8 cellular contexts compared by ENCODE assay signal in the genomic region with DNA sequence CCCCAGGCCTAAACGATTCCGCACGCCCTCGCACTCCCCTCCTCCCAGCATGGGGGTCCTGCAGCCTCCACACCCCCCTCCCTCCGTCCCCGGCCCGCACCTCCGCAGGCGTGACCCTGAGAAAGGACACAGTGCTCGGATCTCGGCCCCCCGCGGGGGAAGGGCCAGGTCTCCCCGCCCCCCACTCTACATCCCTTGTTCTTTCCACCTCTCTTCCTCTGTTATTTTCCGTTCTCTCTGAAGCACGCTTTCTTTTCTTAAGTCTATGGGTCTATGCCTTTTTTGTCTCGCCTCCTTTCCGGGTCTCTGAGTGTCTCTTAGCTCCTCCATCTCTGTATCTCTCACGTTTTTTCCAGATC. TPM values are rescaled to one million over a fixed set of nuclear protein-coding genes. Genes with fewer than 3 reads are reported as not detected.
DNase-seq lines count a peak whose midpoint lies in the region; ATAC-seq and TF ChIP-seq lines count a peak whose summit lies in the region.

No MANE protein-coding gene starts in this region.

- H3K4me3 Mint-ChIP-seq in activated naive CD4-positive, alpha-beta T cell treated with anti-CD3 and anti-CD28 coated beads for 36 hours, result peak overlapping the region; percentile 84
- H3K4me3 Mint-ChIP-seq in endodermal cell (peak overlapping the region; percentile 83), nephron progenitor cell (peak overlapping the region; percentile 93)

- DNase-seq in activated naive CD4-positive, alpha-beta T cell treated with anti-CD3 and anti-CD28 coated beads for 36 hours, result no peak
- DNase-seq in activated naive CD4-positive, alpha-beta T cell treated with Interleukin-2 at 50 U/mL for 16 hours, result no peak
- DNase-seq in RPMI8226, result peak; percentile 31
- peak; percentile 88 for DNase-seq in endodermal cell
- DNase-seq in nephron progenitor cell, result peak; percentile 61
- no peak for DNase-seq in activated effector memory CD4-positive, alpha-beta T cell treated with anti-CD3 and anti-CD28 coated beads, Interleukin-2, amount 50 U/mL, for 16 hours
- no peak for DNase-seq in putamen (ENCODE audit: low spot score)

- no peaks in the 10 kb centered on the region for H3K9me3 ChIP-seq in endodermal cell (ENCODE audit: control insufficient read depth, low read length)

- CTCF ChIA-PET in activated naive CD4-positive, alpha-beta T cell treated with anti-CD3 and anti-CD28 coated beads for 36 hours (lab: Charles Lee), result interaction anchor here (1.9 kb wide), 1 partner anchor 12 kb away, joined by 14 read pairs; no protein-coding TSS in a partner anchor

- H3K9ac ChIP-seq in endodermal cell (ENCODE audit: extremely low read depth, low read length, poor library complexity, severe bottlenecking), result no peak overlapping the region

- intact Hi-C loops in activated naive CD4-positive, alpha-beta T cell treated with anti-CD3 and anti-CD28 coated beads for 36 hours (cut with micrococcal nuclease), result loop anchor here (1.0 kb wide), 1 partner anchor 12 kb away; no protein-coding TSS in a partner anchor

- peaks cover 2% of the 10 kb centered on the region for H3K36me3 Mint-ChIP-seq in activated naive CD4-positive, alpha-beta T cell treated with anti-CD3 and anti-CD28 coated beads for 36 hours (ENCODE audit: low read depth)
- H3K36me3 Mint-ChIP-seq in endodermal cell (ENCODE audit: low read depth) (no peaks in the 10 kb centered on the region), nephron progenitor cell (ENCODE audit: low read depth) (no peaks in the 10 kb centered on the region)

- TF ChIP-seq CTCF in endodermal cell (conservative IDR thresholded peaks at IDR 0.05) (no peak), nephron progenitor cell (IDR thresholded peaks at IDR 0.05) (no peak)

- peaks cover 27% of the 10 kb centered on the region for H3K27me3 Mint-ChIP-seq in activated naive CD4-positive, alpha-beta T cell treated with anti-CD3 and anti-CD28 coated beads for 36 hours (ENCODE audit: low read depth)
- H3K27me3 Mint-ChIP-seq in endodermal cell (ENCODE audit: insufficient read depth) (peaks cover 79% of the 10 kb centered on the region), nephron progenitor cell (ENCODE audit: low read depth, poor library complexity) (peaks cover 57% of the 10 kb centered on the region)

- WGBS in endodermal cell (ENCODE audit: insufficient coverage in 1 of 2, insufficient read length in 1 of 2), 2 experiments, result 0% methylated on average over 8 to 19 of the region's 19 CpGs

- H3K4me1 ChIP-seq in endodermal cell (ENCODE audit: control insufficient read depth, insufficient read depth, low read length), result no peaks in the 10 kb centered on the region

- ATAC-seq in GM21423 (IDR thresholded peaks at IDR 0.05; ENCODE audit: unreplicated experiment), result no peak

- H3K4me3 ChIP-seq in endodermal cell (ENCODE audit: low read length), result peak overlapping the region; percentile 91

- H3K27ac ChIP-seq in endodermal cell (ENCODE audit: low read depth, low read length), result no peak overlapping the region

- H3K27me3 ChIP-seq in endodermal cell (ENCODE audit: control insufficient read depth, insufficient read depth, low read length, poor library complexity, severe bottlenecking), result peaks cover 77% of the 10 kb centered on the region

- H3K4me1 Mint-ChIP-seq in activated naive CD4-positive, alpha-beta T cell treated with anti-CD3 and anti-CD28 coated beads for 36 hours (ENCODE audit: low read depth), result peaks cover 38% of the 10 kb centered on the region
- H3K4me1 Mint-ChIP-seq in endodermal cell (peaks cover 20% of the 10 kb centered on the region), nephron progenitor cell (peaks cover 37% of the 10 kb centered on the region)

- H3K36me3 ChIP-seq in endodermal cell (ENCODE audit: control insufficient read depth, insufficient read depth, low read length), result no peaks in the 10 kb centered on the region

- no peaks in the 10 kb centered on the region for H3K9me3 Mint-ChIP-seq in activated naive CD4-positive, alpha-beta T cell treated with anti-CD3 and anti-CD28 coated beads for 36 hours
- H3K9me3 Mint-ChIP-seq in endodermal cell (no peaks in the 10 kb centered on the region), nephron progenitor cell (no peaks in the 10 kb centered on the region)

- peak overlapping the region; percentile 90 for H3K27ac Mint-ChIP-seq in activated naive CD4-positive, alpha-beta T cell treated with anti-CD3 and anti-CD28 coated beads for 36 hours
- H3K27ac Mint-ChIP-seq in endodermal cell (no peak overlapping the region), nephron progenitor cell (peak overlapping the region; percentile 91)

RNA-seq across cellular contexts. Expression of gene HES7, which starts 2.0 kb away (rescaled TPM):
- 1 to 10 TPM; 2.4 to 2.9 TPM for total RNA-seq in activated naive CD4-positive, alpha-beta T cell treated with anti-CD3 and anti-CD28 coated beads for 36 hours
- 1 to 10 TPM in 1 of 2 donors, under 1 TPM in 1; 0.40 to 2.2 TPM for total RNA-seq in endodermal cell
- polyA plus RNA-seq in endodermal cell (2013, experiment 1 of 2), result 0.89 TPM
- polyA plus RNA-seq in endodermal cell (2013, experiment 2 of 2), result 0.87 TPM

RNA-seq across cellular contexts. Expression of gene ALOXE3, which starts 7.6 kb away (rescaled TPM):
- total RNA-seq in activated naive CD4-positive, alpha-beta T cell treated with anti-CD3 and anti-CD28 coated beads for 36 hours, result not detected
- total RNA-seq in endodermal cell, result under 1 TPM; 0.13 to 0.49 TPM
- not detected for polyA plus RNA-seq in endodermal cell (2013, experiment 1 of 2)
- not detected for polyA plus RNA-seq in endodermal cell (2013, experiment 2 of 2)

RNA-seq across cellular contexts. Expression of gene PER1, which starts 26.3 kb away (rescaled TPM):
- 10 to 100 TPM; 62.2 to 73.3 TPM for total RNA-seq in activated naive CD4-positive, alpha-beta T cell treated with anti-CD3 and anti-CD28 coated beads for 36 hours
- 10 to 100 TPM; 38.3 to 53.7 TPM for total RNA-seq in endodermal cell
- polyA plus RNA-seq in endodermal cell (2013, experiment 1 of 2), result 24.2 TPM
- 19.0 TPM for polyA plus RNA-seq in endodermal cell (2013, experiment 2 of 2)

RNA-seq across cellular contexts. Expression of gene VAMP2, which starts 36.8 kb away (rescaled TPM):
- 10 to 100 TPM; 33.3 to 35.8 TPM for total RNA-seq in activated naive CD4-positive, alpha-beta T cell treated with anti-CD3 and anti-CD28 coated beads for 36 hours
- total RNA-seq in endodermal cell, result 10 to 100 TPM; 32.1 to 32.2 TPM
- 57.3 TPM for polyA plus RNA-seq in endodermal cell (2013, experiment 1 of 2)
- 46.3 TPM for polyA plus RNA-seq in endodermal cell (2013, experiment 2 of 2)

RNA-seq across cellular contexts. Expression of gene ALOX12B, which starts 38.4 kb away (rescaled TPM):
- total RNA-seq in activated naive CD4-positive, alpha-beta T cell treated with anti-CD3 and anti-CD28 coated beads for 36 hours, result 1 to 10 TPM; 2.0 to 2.1 TPM
- total RNA-seq in endodermal cell, result 1 to 10 TPM in 1 of 2 donors, under 1 TPM in 1; 0.95 to 1.2 TPM
- polyA plus RNA-seq in endodermal cell (2013, experiment 1 of 2), result 0.68 TPM
- 0.46 TPM for polyA plus RNA-seq in endodermal cell (2013, experiment 2 of 2)

Comparison
In these comparisons a context has a peak if more than half of its experiments do, and no peak if none do; other contexts are left out.
1. DNase-seq: peak in RPMI8226 (single experiment), endodermal cell (single experiment) and nephron progenitor cell (single experiment); none in activated naive CD4-positive, alpha-beta T cell treated with anti-CD3 and anti-CD28 coated beads for 36 hours (single experiment), activated naive CD4-positive, alpha-beta T cell treated with Interleukin-2 at 50 U/mL for 16 hours (single experiment), activated effector memory CD4-positive, alpha-beta T cell treated with anti-CD3 and anti-CD28 coated beads, Interleukin-2, amount 50 U/mL, for 16 hours (single experiment) and putamen (single experiment).
2. Peak in every context shown above with its lines, with median percentiles within 50 percentile points of each other: H3K4me3 Mint-ChIP-seq.